24 cellular contexts compared by ENCODE assay signal in genomic region chr13:90793261-90793785, GRCh38.
DNase-seq lines count a peak whose midpoint lies in the region; ATAC-seq and TF ChIP-seq lines count a peak whose summit lies in the region.
"Had no signal": no experiment of that assay in that cellular context is flagged by ENCODE, and none has a peak within 500 bp of the region (broad histone marks: within the 10 kb centered on the region; RNA-seq: fewer than 3 reads in every experiment).

No MANE protein-coding gene starts in this region.

- DNase-seq in AG20443 (ENCODE audit: low spot score) (peak; percentile 38), amniotic epithelial cell (ENCODE audit: low read depth) (peak; percentile 8), choroid plexus epithelial cell (ENCODE audit: low read depth) (peak; percentile 18), myocyte (ENCODE audit: low read depth) (peak; percentile 4), tibial nerve (ENCODE audit: low spot score in 2 of 2) (no peak), DMS114 treated with DMSO at 0.1 percent for 48 hours (lab: John Stamatoyannopoulos, UW; ENCODE audit: unreplicated experiment) (no peak), sciatic nerve (ENCODE audit: low spot score) (no peak), RKO (ENCODE audit: low spot score) (no peak)
- DNase-seq: BE2C; CD8-positive, alpha-beta memory T cell; DMS 273 treated with DMSO at 0.1 percent for 48 hours; DMS79 treated with DMSO at 0.1 percent for 48 hours; GF-D8; Kasumi-1; MV-4-11; NCI-H1694; NCI-H2029 treated with DMSO at 0.1 percent for 48 hours; NCI-H226; NCI-H510A; NCI-H69; SHP77 had no signal

- TF ChIP-seq EP300 in tibial nerve (IDR thresholded peaks at IDR 0.05), result no peak

- TF ChIP-seq CTCF in choroid plexus epithelial cell (conservative IDR thresholded peaks at IDR 0.05; ENCODE audit: low read depth, low read length) (no peak), tibial nerve (IDR thresholded peaks at IDR 0.05) (no peak)

- ATAC-seq in sciatic nerve, result no peak
- ATAC-seq: A549, HepG2 had no signal

- 80 to 81% methylated on average over 3 of the region's 3 CpGs for WGBS in tibial nerve, 2 donors

- TF ChIP-seq POLR2A in tibial nerve (IDR thresholded peaks at IDR 0.05), result no peak

- no peaks in the 10 kb centered on the region for H3K27me3 ChIP-seq in tibial nerve
- H3K27me3 ChIP-seq: BE2C had no signal

- H3K4me1 ChIP-seq in tibial nerve, result no peaks in the 10 kb centered on the region
- H3K4me1 ChIP-seq: A549 had no signal

- H3K27ac ChIP-seq in tibial nerve, result no peak overlapping the region
- H3K27ac ChIP-seq: A549, RWPE1 had no signal

- H3K36me3 ChIP-seq in tibial nerve, result no peaks in the 10 kb centered on the region
- H3K36me3 ChIP-seq: BE2C had no signal

- no peaks in the 10 kb centered on the region for H3K9me3 ChIP-seq in tibial nerve
- H3K9me3 ChIP-seq: A549, BE2C had no signal

- H3K4me3 ChIP-seq in choroid plexus epithelial cell (ENCODE audit: low read depth, low read length) (no peak overlapping the region), tibial nerve (no peak overlapping the region)
- H3K4me3 ChIP-seq: A549 had no signal

- intact Hi-C loops in sciatic nerve (cut with DNase I), result no loop called here

Comparison
In these comparisons a context has a peak if more than half of its experiments do, and no peak if none do; other contexts are left out.
1. DNase-seq: peak in AG20443 (single experiment), amniotic epithelial cell (single experiment), choroid plexus epithelial cell (single experiment) and myocyte (single experiment); none in tibial nerve (0 of 2), DMS114 treated with DMSO at 0.1 percent for 48 hours (single experiment), sciatic nerve (single experiment) and RKO (single experiment).